In genomic region chrX:41333994-41334865, GRCh38 we compare ENCODE assay signal across 8 cellular contexts. TPM values are rescaled to one million over a fixed set of nuclear protein-coding genes. Genes with fewer than 3 reads are reported as not detected.
DNase-seq lines count a peak whose midpoint lies in the region; ATAC-seq and TF ChIP-seq lines count a peak whose summit lies in the region.

Gene DDX3X, plus strand, starts transcription at chrX:41334162. Its CDS starts 91 bp downstream, at chrX:41334253.

- H3K56ac ChIP-seq in H9 (ENCODE audit: insufficient read length, low read depth, low read length) = peak within 1 kb of the TSS; percentile 95

- H3K4ac ChIP-seq in H9 (ENCODE audit: low read depth, low read length) (peak within 1 kb of the TSS; percentile 81), trophoblast cell (ENCODE audit: low read depth, low read length) (peak within 1 kb of the TSS; percentile 100)

- peak within 1 kb of the TSS; percentile 99 for H3K27ac ChIP-seq in H9 (ENCODE audit: insufficient read length, low read depth, low read length)
- peak within 1 kb of the TSS; percentile 100 for H3K27ac ChIP-seq in MM.1S (ENCODE audit: low read length)
- H3K27ac ChIP-seq in trophoblast cell (ENCODE audit: low read depth, low read length) = peak within 1 kb of the TSS; percentile 98
- peak within 1 kb of the TSS; percentile 97 to 100 (median 100) for H3K27ac ChIP-seq in tibial nerve

- H3K9me3 Mint-ChIP-seq in H9 = peaks cover 49 to 65% of the 10 kb centered on the region in 2 experiments
- H3K9me3 Mint-ChIP-seq in activated naive CD8-positive, alpha-beta T cell treated with anti-CD3 and anti-CD28 coated beads, Interleukin-2, amount 10 ng/mL, durations not matched to agents 7 days and 5 days = no peaks in the 10 kb centered on the region

- H3K4me1 Mint-ChIP-seq in H9 = peaks cover 24 to 51% of the 10 kb centered on the region in 2 experiments
- H3K4me1 Mint-ChIP-seq in activated naive CD8-positive, alpha-beta T cell treated with anti-CD3 and anti-CD28 coated beads, Interleukin-2, amount 10 ng/mL, durations not matched to agents 7 days and 5 days = peaks cover 16% of the 10 kb centered on the region

- POLR2A ChIA-PET in activated naive CD8-positive, alpha-beta T cell treated with anti-CD3 and anti-CD28 coated beads, Interleukin-2, amount 10 ng/mL, durations not matched to agents 7 days and 5 days (lab: Charles Lee) = interaction anchor here (0.7 to 1.4 kb wide), 7 partner anchors 11 to 599 kb away, joined by 3 to 8 read pairs (median 4); partner anchors contain the start of genes MED14 and USP9X

- peak within 1 kb of the TSS; percentile 62 for H3T11ph ChIP-seq in H9 (ENCODE audit: low read length)

- no peaks in the 10 kb centered on the region for H3K9me2 ChIP-seq in MM.1S (replicated peaks; ENCODE audit: insufficient read depth, low read length)

- no CpG with 5 or more reads among the region's 83 CpGs for WGBS in H9 (ENCODE audit: extremely low coverage, insufficient read length, low lambda C conversion rate)
- no CpG with 5 or more reads among the region's 83 CpGs for WGBS in trophoblast cell (ENCODE audit: extremely low coverage, insufficient coverage, insufficient read length)
- WGBS in tibial nerve, 2 donors = 0 to 5% methylated on average over 19 to 69 of the region's 83 CpGs

- H2BK5ac ChIP-seq in H9 (ENCODE audit: insufficient read length, low read length) (peak within 1 kb of the TSS; percentile 84), trophoblast cell (ENCODE audit: low read depth, low read length, poor library complexity) (peak within 1 kb of the TSS; percentile 100)

- TF ChIP-seq CTCF in H9 (conservative IDR thresholded peaks at IDR 0.05) (no peak), MM.1S (IDR thresholded peaks at IDR 0.05; ENCODE audit: low read length) (no peak; the same call in 1 of the 2 replicates), tibial nerve (IDR thresholded peaks at IDR 0.05) (peak in 4 of 5 experiments; percentile 25 to 79 (median 60))

- H2AFZ ChIP-seq in H9 (ENCODE audit: low read length) = no peak within 1 kb of the TSS
- peak within 1 kb of the TSS; percentile 63 for H2AFZ ChIP-seq in MM.1S (ENCODE audit: low read length)
- peak within 1 kb of the TSS; percentile 81 for H2AFZ ChIP-seq in trophoblast cell (ENCODE audit: insufficient read depth, low read length, poor library complexity)

- peaks cover 47% of the 10 kb centered on the region for H3K79me2 ChIP-seq in H9 (ENCODE audit: insufficient read depth, low read length)
- peaks cover 53% of the 10 kb centered on the region for H3K79me2 ChIP-seq in MM.1S (ENCODE audit: low read length)
- H3K79me2 ChIP-seq in trophoblast cell (ENCODE audit: control insufficient read depth, insufficient read depth, low read length, poor library complexity) = peaks cover 21% of the 10 kb centered on the region

- peak within 1 kb of the TSS; percentile 65 for H2BK12ac ChIP-seq in H9 (ENCODE audit: insufficient read length, low read depth, low read length)
- H2BK12ac ChIP-seq in trophoblast cell (ENCODE audit: low read length) = no peak within 1 kb of the TSS

- H3K27me3 Mint-ChIP-seq in H9 (ENCODE audit: low read depth) = no peaks in the 10 kb centered on the region; the same call in 1 of the 2 replicates
- no peaks in the 10 kb centered on the region for H3K27me3 Mint-ChIP-seq in activated naive CD8-positive, alpha-beta T cell treated with anti-CD3 and anti-CD28 coated beads, Interleukin-2, amount 10 ng/mL, durations not matched to agents 7 days and 5 days

- peak within 1 kb of the TSS; percentile 96 for H4K5ac ChIP-seq in H9 (ENCODE audit: insufficient read length, low read depth, low read length)

- H3K27ac Mint-ChIP-seq in H9 = peak within 1 kb of the TSS; percentile 100
- peak within 1 kb of the TSS; percentile 100 for H3K27ac Mint-ChIP-seq in activated naive CD8-positive, alpha-beta T cell treated with anti-CD3 and anti-CD28 coated beads, Interleukin-2, amount 10 ng/mL, durations not matched to agents 7 days and 5 days

- H3K18ac ChIP-seq in H9 (ENCODE audit: insufficient read length, low read depth, low read length) = peak within 1 kb of the TSS; percentile 99
- peak within 1 kb of the TSS; percentile 100 for H3K18ac ChIP-seq in trophoblast cell (ENCODE audit: low read length)

- TF ChIP-seq EP300 in tibial nerve (IDR thresholded peaks at IDR 0.05) = peak; percentile 17 to 98

- H3K9ac ChIP-seq in H9 (ENCODE audit: extremely low read depth, insufficient read length, low read length) = peak within 1 kb of the TSS; percentile 99
- peak within 1 kb of the TSS; percentile 100 for H3K9ac ChIP-seq in MM.1S (ENCODE audit: low read length)
- H3K9ac ChIP-seq in trophoblast cell (ENCODE audit: low read length) = peak within 1 kb of the TSS; percentile 100

- H3K23me2 ChIP-seq in H9 (ENCODE audit: insufficient read length, low read depth, low read length, poor library complexity, severe bottlenecking) = peaks cover 10% of the 10 kb centered on the region

- no peaks in the 10 kb centered on the region for H3K9me3 ChIP-seq in H9 (ENCODE audit: control insufficient read depth, low read depth, low read length)
- no peaks in the 10 kb centered on the region for H3K9me3 ChIP-seq in MM.1S (replicated peaks; ENCODE audit: insufficient read depth, low read length)
- no peaks in the 10 kb centered on the region for H3K9me3 ChIP-seq in trophoblast cell (ENCODE audit: insufficient read depth, low read depth, low read length)
- H3K9me3 ChIP-seq in tibial nerve = no peaks in the 10 kb centered on the region

- peak within 1 kb of the TSS; percentile 92 to 93 for H3K4me3 Mint-ChIP-seq in H9
- H3K4me3 Mint-ChIP-seq in activated naive CD8-positive, alpha-beta T cell treated with anti-CD3 and anti-CD28 coated beads, Interleukin-2, amount 10 ng/mL, durations not matched to agents 7 days and 5 days = peak within 1 kb of the TSS; percentile 92

- H2BK15ac ChIP-seq in H9 (ENCODE audit: low read depth, low read length) = peak within 1 kb of the TSS; percentile 46; the same call in 1 of the 2 replicates

- H3K4me1 ChIP-seq in H9 (ENCODE audit: insufficient read depth, low read length) = peaks cover 7% of the 10 kb centered on the region; the same call in 1 of the 2 replicates
- peaks cover 16% of the 10 kb centered on the region for H3K4me1 ChIP-seq in MM.1S (ENCODE audit: low read length)
- H3K4me1 ChIP-seq in trophoblast cell (ENCODE audit: control insufficient read depth in 1 of 2, insufficient read depth in 2 of 2, low read length in 2 of 2) = peaks cover 5 to 7% of the 10 kb centered on the region in 2 experiments
- peaks cover 0 to 22% (median 8%) of the 10 kb centered on the region in 4 donors for H3K4me1 ChIP-seq in tibial nerve

- H3K23ac ChIP-seq in H9 (ENCODE audit: insufficient read length, low read depth, low read length) = no peak within 1 kb of the TSS
- H3K23ac ChIP-seq in trophoblast cell (ENCODE audit: low read length) = no peak within 1 kb of the TSS

- peak within 1 kb of the TSS; percentile 99 for H2BK120ac ChIP-seq in H9 (ENCODE audit: low read depth, low read length, poor library complexity, severe bottlenecking)
- H2BK120ac ChIP-seq in trophoblast cell (ENCODE audit: insufficient read depth, low read length, poor library complexity) = peak within 1 kb of the TSS; percentile 99

- peak within 1 kb of the TSS; percentile 95 for H3K4me3 ChIP-seq in MM.1S (ENCODE audit: low read length)
- peak within 1 kb of the TSS; percentile 98 for H3K4me3 ChIP-seq in trophoblast cell (ENCODE audit: low read depth, low read length)
- peak within 1 kb of the TSS; percentile 81 to 96 (median 88) for H3K4me3 ChIP-seq in tibial nerve

- H3K36me3 ChIP-seq in MM.1S (replicated peaks; ENCODE audit: insufficient read depth, low read length) (peaks cover 6% of the 10 kb centered on the region; the same call in 1 of the 2 replicates), trophoblast cell (ENCODE audit: control insufficient read depth in 1 of 2, insufficient read depth in 2 of 2, low read length in 2 of 2) (peaks cover 0 to 3% of the 10 kb centered on the region in 2 experiments), tibial nerve (no peaks in the 10 kb centered on the region)

- H4K12ac ChIP-seq in trophoblast cell (ENCODE audit: low read depth, low read length) = peak within 1 kb of the TSS; percentile 97

- H3K27me3 ChIP-seq in H9 (ENCODE audit: insufficient read depth, low read length) (no peaks in the 10 kb centered on the region), MM.1S (replicated peaks; ENCODE audit: insufficient read depth, low read length) (no peaks in the 10 kb centered on the region), trophoblast cell (ENCODE audit: insufficient read depth, low read length) (no peaks in the 10 kb centered on the region), tibial nerve (no peaks in the 10 kb centered on the region)

- H3K14ac ChIP-seq in H9 (ENCODE audit: insufficient read depth, low read length) (peak within 1 kb of the TSS; percentile 89), trophoblast cell (ENCODE audit: low read length) (peak within 1 kb of the TSS; percentile 99)

- TF ChIP-seq POLR2A in tibial nerve (IDR thresholded peaks at IDR 0.05) = peak; percentile 97

- H3F3A ChIP-seq in MM.1S (ENCODE audit: insufficient read depth, low read length) = peaks cover 32% of the 10 kb centered on the region

- H4K8ac ChIP-seq in H9 (replicated peaks; ENCODE audit: insufficient read length, low read depth, low read length) = peak within 1 kb of the TSS; percentile 97
- peak within 1 kb of the TSS; percentile 99 for H4K8ac ChIP-seq in trophoblast cell (ENCODE audit: low read depth, low read length)

- H3K79me1 ChIP-seq in H9 (ENCODE audit: insufficient read depth, low read depth, low read length, poor library complexity, severe bottlenecking) = no peaks in the 10 kb centered on the region
- H3K79me1 ChIP-seq in trophoblast cell (ENCODE audit: low read length) = peaks cover 18% of the 10 kb centered on the region

- peak; percentile 53 for ATAC-seq in activated naive CD8-positive, alpha-beta T cell treated with anti-CD3 and anti-CD28 coated beads, Interleukin-2, amount 10 ng/mL, durations not matched to agents 7 days and 5 days (ENCODE audit: low read depth)
- peak; percentile 90 for ATAC-seq in Right ventricle myocardium inferior

- H4K20me1 ChIP-seq in H9 (ENCODE audit: control insufficient read depth, insufficient read depth, insufficient read length) = no peaks in the 10 kb centered on the region
- peaks cover 42% of the 10 kb centered on the region for H4K20me1 ChIP-seq in MM.1S (ENCODE audit: insufficient read depth, low read length)

- peaks cover 33 to 50% (median 49%) of the 10 kb centered on the region in 3 experiments for H3K36me3 Mint-ChIP-seq in H9 (ENCODE audit: insufficient read depth in 1 of 3, low read depth in 3 of 3)
- H3K36me3 Mint-ChIP-seq in activated naive CD8-positive, alpha-beta T cell treated with anti-CD3 and anti-CD28 coated beads, Interleukin-2, amount 10 ng/mL, durations not matched to agents 7 days and 5 days = peaks cover 26% of the 10 kb centered on the region

- peak; percentile 92 for DNase-seq in GM03348 (ENCODE audit: low spot score)
- DNase-seq in H9 = peak; percentile 85
- peak; percentile 83 for DNase-seq in MM.1S
- peak; percentile 56 for DNase-seq in SKM-1 (lab: John Stamatoyannopoulos, UW; ENCODE audit: unreplicated experiment)
- peak; percentile 85 for DNase-seq in activated naive CD8-positive, alpha-beta T cell treated with anti-CD3 and anti-CD28 coated beads, Interleukin-2, amount 10 ng/mL, durations not matched to agents 7 days and 5 days
- peak; percentile 89 for DNase-seq in Right ventricle myocardium inferior (ENCODE audit: missing footprints)
- peak; percentile 78 to 96 for DNase-seq in trophoblast cell
- peak; percentile 73 to 75 for DNase-seq in tibial nerve (ENCODE audit: low spot score in 2 of 2)

- intact Hi-C loops in Right ventricle myocardium inferior (cut with DNase I) = loop anchor here (1.0 kb wide), 1 partner anchor 108 kb away; no protein-coding TSS in a partner anchor

- H2BK20ac ChIP-seq in H9 (ENCODE audit: low read depth, low read length, poor library complexity, severe bottlenecking) = no peak within 1 kb of the TSS

- H3K4me2 ChIP-seq in H9 (ENCODE audit: insufficient read depth, insufficient read length, low read length) (peak within 1 kb of the TSS; percentile 78), MM.1S (ENCODE audit: low read depth, low read length) (peak within 1 kb of the TSS; percentile 91), trophoblast cell (ENCODE audit: low read length) (peak within 1 kb of the TSS; percentile 82)

- H2AK5ac ChIP-seq in H9 (ENCODE audit: insufficient read length, low read length) (no peak within 1 kb of the TSS), trophoblast cell (ENCODE audit: low read length) (peak within 1 kb of the TSS; percentile 100)

- H4K91ac ChIP-seq in H9 (ENCODE audit: insufficient read length, low read depth, low read length) (peak within 1 kb of the TSS; percentile 90), trophoblast cell (ENCODE audit: low read depth, low read length) (peak within 1 kb of the TSS; percentile 97)

RNA-seq across cellular contexts. Expression of gene DDX3X, which starts in this region (rescaled TPM):
- total RNA-seq in H9 (2021) (328 and 338 TPM in 2 replicates), Right ventricle myocardium inferior (123 TPM), tibial nerve (100 to 1,000 TPM; 123 to 171 (median 148) TPM)
- 100 to 1,000 TPM; 213 to 225 TPM for total RNA-seq in activated naive CD8-positive, alpha-beta T cell treated with anti-CD3 and anti-CD28 coated beads, Interleukin-2, amount 10 ng/mL, durations not matched to agents 7 days and 5 days
- polyA plus RNA-seq in trophoblast cell (2013) = 173 and 177 TPM in 2 replicates

Comparison
In these comparisons a context has a peak if more than half of its experiments do, and no peak if none do; other contexts are left out.
1. Peak in every context shown above with its lines: DNase-seq, ATAC-seq, H3K4me3 ChIP-seq and H3K27ac ChIP-seq.
2. CTCF ChIP-seq: peak in tibial nerve (4 of 5); none in H9 (single experiment) and MM.1S (single experiment).